Comparison of ENCODE assay signal across 15 cellular contexts in genomic region chr9:123684393-123685149, GRCh38.
DNase-seq lines count a peak whose midpoint lies in the region; ATAC-seq, FAIRE-seq and TF ChIP-seq lines count a peak whose summit lies in the region.
"Had no signal": no experiment of that assay in that cellular context is flagged by ENCODE, and none has a peak within 500 bp of the region (broad histone marks: within the 10 kb centered on the region; RNA-seq: fewer than 3 reads in every experiment).

No MANE protein-coding gene starts in this region.

- no peak overlapping the region for H3K4me3 ChIP-seq in GM12865 (ENCODE audit: low read depth, low read length)
- H3K4me3 ChIP-seq in kidney (ENCODE audit: low read length in 2 of 2): no peak overlapping the region
- H3K4me3 ChIP-seq: right atrium auricular region had no signal

- no peak overlapping the region for H3K9ac ChIP-seq in kidney (ENCODE audit: low read length in 2 of 2)

- H3K9me3 ChIP-seq in kidney (ENCODE audit: control insufficient read depth in 1 of 2, low read length in 2 of 2): no peaks in the 10 kb centered on the region
- H3K9me3 ChIP-seq: right atrium auricular region had no signal

- no peak for FAIRE-seq in kidney (lab: Jason Lieb, UNC)
- FAIRE-seq: keratinocyte had no signal

- intact Hi-C loops in kidney (cut with DNase I): no loop called here

- peaks cover 9 to 28% of the 10 kb centered on the region in 2 donors for H3K4me1 ChIP-seq in kidney (ENCODE audit: control insufficient read depth in 1 of 2, insufficient read depth in 1 of 2, low read depth in 1 of 2, low read length in 2 of 2)

- H3K36me3 ChIP-seq in kidney (ENCODE audit: control insufficient read depth in 1 of 2, insufficient read depth in 2 of 2, low read length in 2 of 2): no peaks in the 10 kb centered on the region
- H3K36me3 ChIP-seq: right atrium auricular region had no signal

- DNase-seq in GM12865 (ENCODE audit: low read depth) (peak; percentile 45), NAMALWA (ENCODE audit: low spot score) (peak; percentile 30), glomerular visceral epithelial cell (ENCODE audit: extremely low spot score) (peak; percentile 79), midbrain (lab: John Stamatoyannopoulos, UW) (no peak), kidney (no peak), cerebellum (ENCODE audit: low spot score) (no peak)
- DNase-seq in activated CD8-positive, alpha-beta memory T cell treated with anti-CD3 and anti-CD28 coated beads, Interleukin-2, amount 50 U/mL, for 48 hours: no peak
- DNase-seq: activated CD8-positive, alpha-beta memory T cell treated with anti-CD3 and anti-CD28 coated beads for 24 hours; aorta; effector CD4-positive, alpha-beta T cell; foreskin fibroblast; H7 had no signal

- no peak for TF ChIP-seq CTCF in GM12865 (IDR thresholded peaks at IDR 0.05; ENCODE audit: insufficient read depth, low read depth, low read length, missing control alignments)
- no peak for TF ChIP-seq CTCF in kidney (IDR thresholded peaks at IDR 0.05; ENCODE audit: borderline replicate concordance, extremely low read depth, insufficient read depth)

- H3K27ac ChIP-seq in kidney (ENCODE audit: low read depth in 2 of 2, low read length in 2 of 2): no peak overlapping the region
- H3K27ac ChIP-seq: right atrium auricular region had no signal

- ATAC-seq in GM21447 (IDR thresholded peaks at IDR 0.05; ENCODE audit: unreplicated experiment): peak; percentile 49

Comparison
In these comparisons a context has a peak if more than half of its experiments do, and no peak if none do; other contexts are left out.
1. DNase-seq: peak in GM12865 (single experiment), NAMALWA (single experiment) and glomerular visceral epithelial cell (single experiment); none in midbrain (single experiment), kidney (single experiment), cerebellum (single experiment) and activated CD8-positive, alpha-beta memory T cell treated with anti-CD3 and anti-CD28 coated beads, Interleukin-2, amount 50 U/mL, for 48 hours (single experiment).